Comparison of ENCODE assay signal across 30 cellular contexts in genomic region chrX:17888421-17888820, GRCh38.
"Had no signal": no experiment of that assay in that cellular context is flagged by ENCODE, and none has a peak within 500 bp of the region (broad histone marks: within the 10 kb centered on the region; RNA-seq: fewer than 3 reads in every experiment).

No MANE protein-coding gene starts in this region.

- H3K36me3 ChIP-seq: brain microvascular endothelial cell, esophagus squamous epithelium, neural progenitor cell, transverse colon had no signal

- H3K4me3 ChIP-seq: coronary artery, dorsolateral prefrontal cortex, esophagus squamous epithelium, hepatocyte, neural progenitor cell, skin epidermis, testis, transverse colon had no signal

- DNase-seq: activated CD4-positive, alpha-beta T cell treated with anti-CD3 and anti-CD28 coated beads for 1 hour; activated CD4-positive, alpha-beta T cell treated with anti-CD3 and anti-CD28 coated beads, Interleukin-2, amount 10 ng/mL, durations not matched to agents 7 days and 5 days; activated CD8-positive, alpha-beta T cell treated with anti-CD3 and anti-CD28 coated beads for 36 hours; activated gamma-delta T cell treated with Interleukin-2 at 50 U/mL for 16 hours; activated naive CD4-positive, alpha-beta T cell treated with anti-CD3 and anti-CD28 coated beads, Interleukin-2, amount 50 U/mL, for 16 hours; activated T-cell treated with anti-CD3 and anti-CD28 coated beads, Interleukin-2, amount 50 U/mL, for 4 hours; amniotic stem cell; brain microvascular endothelial cell; dorsolateral prefrontal cortex; effector memory CD8-positive, alpha-beta T cell; esophagus squamous epithelium; midbrain; naive thymus-derived CD4-positive, alpha-beta T cell; occipital lobe; posterior cingulate gyrus; stimulated activated CD4-positive, alpha-beta T cell treated with anti-CD3 and anti-CD28 coated beads, Interleukin-12 subunit alpha, Interleukin-12 subunit beta, amount 100 ng/mL, for 4 hours; stimulated activated CD4-positive, alpha-beta T cell treated with anti-CD3 and anti-CD28 coated beads, Interleukin-4, amount 100 ng/mL, for 1 hour; stimulated activated naive CD8-positive, alpha-beta T cell treated with anti-CD3 and anti-CD28 coated beads, Interleukin-15, Interleukin-2, amounts not matched to agents 100 U/mL and 50 U/mL, for 24 hours; T-helper 2 cell; testis; transverse colon had no signal

- ATAC-seq: activated CD8-positive, alpha-beta T cell treated with anti-CD3 and anti-CD28 coated beads for 36 hours; activated T-cell treated with anti-CD3 and anti-CD28 coated beads, Interleukin-2, amount 50 U/mL, for 4 hours; activated T-helper 17 cell treated with anti-CD3 and anti-CD28 coated beads, Interleukin-2, amount 50 U/mL, for 72 hours; effector memory CD8-positive, alpha-beta T cell; naive thymus-derived CD4-positive, alpha-beta T cell; sciatic nerve; stimulated activated naive CD8-positive, alpha-beta T cell treated with anti-CD3 and anti-CD28 coated beads, Interleukin-15, Interleukin-2, amounts not matched to agents 100 U/mL and 50 U/mL, for 24 hours; WTC11 had no signal

- H3K9ac ChIP-seq: neural progenitor cell had no signal

- FAIRE-seq: frontal cortex, urothelium cell line had no signal

- H3K9me3 ChIP-seq: esophagus squamous epithelium, testis, transverse colon had no signal

- H3K4me1 ChIP-seq: esophagus squamous epithelium, neural progenitor cell, testis, transverse colon had no signal

- H3K27ac ChIP-seq: brain microvascular endothelial cell, coronary artery, dorsolateral prefrontal cortex, esophagus squamous epithelium, hepatocyte, neural progenitor cell, skin epidermis, testis, transverse colon had no signal

- H3K27me3 ChIP-seq: brain microvascular endothelial cell, esophagus squamous epithelium, hepatocyte, neural progenitor cell, testis, transverse colon had no signal
